ENCODE assay signal across 19 cellular contexts in the genomic region with DNA sequence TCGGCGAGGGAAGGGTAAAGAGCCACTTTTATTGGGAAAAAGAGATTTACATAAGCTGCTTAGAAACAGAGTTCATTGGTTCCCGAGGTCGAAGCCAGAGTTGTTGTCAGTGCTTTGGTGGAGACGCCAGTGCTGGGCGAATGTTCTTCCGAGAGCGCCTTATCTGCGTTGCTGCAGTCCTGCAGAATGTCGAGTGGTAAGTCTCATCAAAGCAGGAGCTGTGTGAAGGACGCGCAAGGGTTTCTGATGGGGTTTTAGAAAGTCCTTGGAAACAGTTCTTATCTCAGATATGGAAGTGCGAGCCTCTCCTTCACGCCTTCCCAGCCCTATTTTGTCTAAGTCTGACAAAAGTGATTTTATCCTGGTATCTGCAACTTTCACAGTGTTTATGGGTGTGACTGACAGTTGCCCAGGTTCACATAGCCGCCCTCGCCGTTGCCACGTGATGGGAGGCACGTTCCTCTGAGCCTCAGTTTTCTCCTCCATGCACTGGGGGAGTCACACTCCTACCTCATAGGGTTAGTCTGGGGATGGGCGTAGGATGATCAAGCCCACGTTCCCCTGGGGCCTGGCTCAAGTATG. TPM values are rescaled to one million over a fixed set of nuclear protein-coding genes. Genes with fewer than 3 reads are reported as not detected.
DNase-seq lines count a peak whose midpoint lies in the region; ATAC-seq and TF ChIP-seq lines count a peak whose summit lies in the region.
"Had no signal": no experiment of that assay in that cellular context is flagged by ENCODE, and none has a peak within 500 bp of the region (broad histone marks: within the 10 kb centered on the region; RNA-seq: fewer than 3 reads in every experiment).

No MANE protein-coding gene starts in this region.

- peak; percentile 70 to 82 for DNase-seq in cardiac muscle cell (ENCODE audit: low read depth in 1 of 2, low spot score in 1 of 2)
- DNase-seq in left ventricle myocardium inferior: no peak
- DNase-seq in ecto neural progenitor cell (ENCODE audit: low spot score): peak; percentile 50
- peak; percentile 71 for DNase-seq in islet precursor cell
- DNase-seq in upper lobe of left lung: peak in 1 of 2 donors; percentile 49
- DNase-seq in NK-92 (lab: John Stamatoyannopoulos, UW; ENCODE audit: unreplicated experiment): no peak
- DNase-seq in anterior cingulate cortex (lab: John Stamatoyannopoulos, UW): no peak
- DNase-seq: activated CD4-positive, alpha-beta T cell treated with anti-CD3 and anti-CD28 coated beads for 1 hour; activated naive CD8-positive, alpha-beta T cell treated with anti-CD3 and anti-CD28 coated beads, Interleukin-2, amount 10 ng/mL, durations not matched to agents 7 days and 5 days; EL; immature natural killer cell; natural killer cell; NCI-H1417 treated with DMSO at 0.1 percent for 48 hours; PC-9 had no signal

- ATAC-seq in upper lobe of left lung (ENCODE audit: low FRiP score in 2 of 2) (peak; percentile 31 to 69), GM19397 (IDR thresholded peaks at IDR 0.05; ENCODE audit: unreplicated experiment) (no peak)
- ATAC-seq: A549 had no signal

- no peak for TF ChIP-seq EP300 in upper lobe of left lung (IDR thresholded peaks at IDR 0.05)

- TF ChIP-seq POLR2A in upper lobe of left lung (IDR thresholded peaks at IDR 0.05): no peak

- H3K4me3 ChIP-seq in cardiac muscle cell (no peak overlapping the region), left ventricle myocardium inferior (no peak overlapping the region), upper lobe of left lung (no peak overlapping the region)
- H3K4me3 ChIP-seq: A549, dorsolateral prefrontal cortex, esophagus muscularis mucosa, PC-9, SJSA1 had no signal

- H3K4me1 ChIP-seq in cardiac muscle cell (ENCODE audit: low read depth) (peaks cover 10% of the 10 kb centered on the region), left ventricle myocardium inferior (peaks cover 12% of the 10 kb centered on the region), upper lobe of left lung (peaks cover 0 to 17% (median 0%) of the 10 kb centered on the region in 4 donors)
- H3K4me1 ChIP-seq: A549, SJSA1 had no signal

- H3K36me3 ChIP-seq in cardiac muscle cell: no peaks in the 10 kb centered on the region
- no peaks in the 10 kb centered on the region for H3K36me3 ChIP-seq in left ventricle myocardium inferior
- no peaks in the 10 kb centered on the region for H3K36me3 ChIP-seq in upper lobe of left lung
- H3K36me3 ChIP-seq: esophagus muscularis mucosa, SJSA1 had no signal

- H3K27me3 ChIP-seq in cardiac muscle cell (no peaks in the 10 kb centered on the region), left ventricle myocardium inferior (ENCODE audit: low read depth) (peaks cover 24% of the 10 kb centered on the region), upper lobe of left lung (no peaks in the 10 kb centered on the region)
- H3K27me3 ChIP-seq: dorsolateral prefrontal cortex, SJSA1 had no signal

- H3K9me3 ChIP-seq in cardiac muscle cell (ENCODE audit: low read depth) (no peaks in the 10 kb centered on the region), left ventricle myocardium inferior (replicated peaks) (no peaks in the 10 kb centered on the region), upper lobe of left lung (no peaks in the 10 kb centered on the region)
- H3K9me3 ChIP-seq: A549, esophagus muscularis mucosa, SJSA1 had no signal

- TF ChIP-seq CTCF in cardiac muscle cell (IDR thresholded peaks at IDR 0.05; ENCODE audit: low read depth, low read length) (no peak), left ventricle myocardium inferior (IDR thresholded peaks at IDR 0.05; ENCODE audit: borderline replicate concordance) (no peak), upper lobe of left lung (IDR thresholded peaks at IDR 0.05) (no peak)

- WGBS in upper lobe of left lung, 2 donors: 42 to 53% methylated on average over 20 to 21 of the region's 21 CpGs

- intact Hi-C loops in left ventricle myocardium inferior (cut with micrococcal nuclease): no loop called here

- H3K27ac ChIP-seq in cardiac muscle cell (peak overlapping the region; percentile 13), left ventricle myocardium inferior (replicated peaks) (no peak overlapping the region), upper lobe of left lung (no peak overlapping the region)
- H3K27ac ChIP-seq: A549, dorsolateral prefrontal cortex, esophagus muscularis mucosa, PC-9, SJSA1 had no signal

RNA-seq across cellular contexts. Expression of a gene that starts 47.3 kb away (rescaled TPM):
- total RNA-seq in cardiac muscle cell: 4.0 and 15.5 TPM in 2 replicates
- 6.1 and 18.4 TPM in 2 replicates for polyA plus RNA-seq in cardiac muscle cell
- 14.3 TPM for total RNA-seq in left ventricle myocardium inferior
- 1 to 10 TPM in 4 of 6 donors, under 1 TPM in 1, not detected in 1; 0.29 to 3.8 (median 1.3) TPM for total RNA-seq in upper lobe of left lung
- total RNA-seq: PC-9, SJSA1 had no signal

RNA-seq across cellular contexts. Expression of a gene that starts 49.5 kb away (rescaled TPM):
- total RNA-seq in cardiac muscle cell (7.7 and 9.2 TPM in 2 replicates), left ventricle myocardium inferior (1.9 TPM), upper lobe of left lung (10 to 100 TPM in 1 of 6 donors, 1 to 10 TPM in 5; 3.7 to 13.6 (median 4.5) TPM)
- 6.0 and 6.4 TPM in 2 replicates for polyA plus RNA-seq in cardiac muscle cell

RNA-seq across cellular contexts. Expression of a gene that starts 49.6 kb away (rescaled TPM):
- total RNA-seq in cardiac muscle cell (14.8 and 18.5 TPM in 2 replicates), left ventricle myocardium inferior (12.5 TPM), upper lobe of left lung (10 to 100 TPM in 5 of 6 donors, 1 to 10 TPM in 1; 6.5 to 22.9 (median 14.1) TPM)
- 10.7 and 13.7 TPM in 2 replicates for polyA plus RNA-seq in cardiac muscle cell

Comparison
In these comparisons a context has a peak if more than half of its experiments do, and no peak if none do; other contexts are left out.
1. DNase-seq: peak in cardiac muscle cell (2 of 2), ecto neural progenitor cell (single experiment) and islet precursor cell (single experiment); none in left ventricle myocardium inferior (single experiment), NK-92 (single experiment) and anterior cingulate cortex (0 of 58).